In the genomic region with DNA sequence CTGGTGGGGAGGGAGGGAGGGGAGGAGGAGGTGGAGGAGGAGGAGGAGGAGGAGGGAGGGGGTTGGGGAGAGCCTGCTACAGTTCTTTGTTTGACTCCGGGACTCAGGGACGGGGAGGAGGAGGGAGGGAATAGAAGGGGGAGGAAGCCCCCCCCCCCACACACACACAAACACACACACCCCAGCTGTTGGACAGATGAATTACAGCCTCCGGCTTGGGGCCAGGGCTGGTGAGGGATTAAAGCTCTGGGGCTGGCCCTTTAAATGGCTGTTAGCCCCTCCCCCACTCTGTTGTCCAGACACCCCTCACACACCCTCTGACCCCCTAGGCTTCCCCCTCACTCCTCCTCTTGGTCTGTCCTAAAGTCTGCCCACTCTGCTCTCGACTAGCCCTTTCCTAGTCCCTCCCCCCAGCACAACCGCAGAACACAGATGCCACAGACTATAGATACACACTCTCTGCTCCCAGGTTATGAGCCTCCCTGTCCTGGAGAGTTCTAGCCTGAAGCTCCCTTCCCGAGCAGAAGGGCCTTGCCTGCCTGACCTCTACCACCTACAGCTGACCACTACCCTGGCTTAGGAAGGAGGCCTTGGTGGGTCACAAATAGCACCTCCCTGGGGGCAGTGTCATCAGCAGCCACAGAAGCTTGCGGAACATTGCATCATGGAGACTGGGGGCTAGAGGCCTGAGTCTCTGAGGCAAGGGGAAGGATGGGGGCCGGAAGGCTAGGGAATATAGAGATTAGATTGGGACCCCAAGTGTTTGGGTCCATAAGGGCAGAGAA, we compare ENCODE assay signal across 8 cellular contexts. TPM values are rescaled to one million over a fixed set of nuclear protein-coding genes. Genes with fewer than 3 reads are reported as not detected.
DNase-seq lines count a peak whose midpoint lies in the region; ATAC-seq and TF ChIP-seq lines count a peak whose summit lies in the region.

No MANE protein-coding gene starts in this region.

- peaks cover 3% of the 10 kb centered on the region for H3K36me3 Mint-ChIP-seq in activated naive CD4-positive, alpha-beta T cell treated with anti-CD3 and anti-CD28 coated beads for 36 hours (ENCODE audit: low read depth)
- peaks cover 4% of the 10 kb centered on the region for H3K36me3 Mint-ChIP-seq in activated naive CD8-positive, alpha-beta T cell treated with anti-CD3 and anti-CD28 coated beads, Interleukin-2, amount 50 U/mL, for 24 hours (ENCODE audit: low read depth)

- no peaks in the 10 kb centered on the region for H3K36me3 ChIP-seq in hepatocyte (replicated peaks; ENCODE audit: insufficient read depth, low read depth)

- no peaks in the 10 kb centered on the region for H3K9me3 ChIP-seq in hepatocyte (ENCODE audit: low read depth)

- peak overlapping the region; percentile 59 for H3K4me3 Mint-ChIP-seq in activated naive CD4-positive, alpha-beta T cell treated with anti-CD3 and anti-CD28 coated beads for 36 hours
- peak overlapping the region; percentile 89 for H3K4me3 Mint-ChIP-seq in activated naive CD8-positive, alpha-beta T cell treated with anti-CD3 and anti-CD28 coated beads, Interleukin-2, amount 50 U/mL, for 24 hours

- H3K4me3 ChIP-seq in hepatocyte: peak overlapping the region; percentile 20
- peak overlapping the region; percentile 78 for H3K4me3 ChIP-seq in skeletal muscle cell (ENCODE audit: low read depth, low read length)

- H2AFZ ChIP-seq in hepatocyte: no peak overlapping the region

- CTCF ChIA-PET in activated naive CD4-positive, alpha-beta T cell treated with anti-CD3 and anti-CD28 coated beads for 36 hours (lab: Charles Lee): interaction anchor here (0.6 to 2.5 kb wide), 4 partner anchors 12 to 95 kb away, joined by 3 to 11 read pairs (median 3); a partner anchor contains a TSS

- H3K4me1 Mint-ChIP-seq in activated naive CD4-positive, alpha-beta T cell treated with anti-CD3 and anti-CD28 coated beads for 36 hours (ENCODE audit: low read depth): peaks cover 54% of the 10 kb centered on the region
- H3K4me1 Mint-ChIP-seq in activated naive CD8-positive, alpha-beta T cell treated with anti-CD3 and anti-CD28 coated beads, Interleukin-2, amount 50 U/mL, for 24 hours: peaks cover 61% of the 10 kb centered on the region

- H3K4me2 ChIP-seq in hepatocyte: peak overlapping the region; percentile 94

- peak; percentile 58 for DNase-seq in activated naive CD4-positive, alpha-beta T cell treated with anti-CD3 and anti-CD28 coated beads for 36 hours
- DNase-seq in activated naive CD4-positive, alpha-beta T cell treated with Interleukin-2 at 50 U/mL for 16 hours: no peak
- DNase-seq in NCI-H226 (peak; percentile 26), hepatocyte (ENCODE audit: low spot score) (peak; percentile 85), skeletal muscle cell (ENCODE audit: low read depth) (no peak), 8988T (no peak)
- DNase-seq in activated naive CD8-positive, alpha-beta T cell treated with anti-CD3 and anti-CD28 coated beads, Interleukin-2, amount 50 U/mL, for 24 hours: no peak
- DNase-seq in stimulated activated CD4-positive, alpha-beta T cell treated with anti-CD3 and anti-CD28 coated beads, Interleukin-1b, Interleukin-23, amount 100 ng/mL, for 48 hours: no peak

- no peaks in the 10 kb centered on the region for H3K27me3 ChIP-seq in hepatocyte

- no peak for ATAC-seq in activated naive CD8-positive, alpha-beta T cell treated with anti-CD3 and anti-CD28 coated beads, Interleukin-2, amount 50 U/mL, for 24 hours

- peak overlapping the region; percentile 88 for H3K27ac Mint-ChIP-seq in activated naive CD4-positive, alpha-beta T cell treated with anti-CD3 and anti-CD28 coated beads for 36 hours
- peak overlapping the region; percentile 86 for H3K27ac Mint-ChIP-seq in activated naive CD8-positive, alpha-beta T cell treated with anti-CD3 and anti-CD28 coated beads, Interleukin-2, amount 50 U/mL, for 24 hours

- intact Hi-C loops in activated naive CD4-positive, alpha-beta T cell treated with anti-CD3 and anti-CD28 coated beads for 36 hours (cut with micrococcal nuclease): loop anchor here (10.0 kb wide), 1 partner anchor 446 kb away; a partner anchor contains a TSS

- TF ChIP-seq CTCF in hepatocyte (IDR thresholded peaks at IDR 0.05; ENCODE audit: poor library complexity): no peak

- H3K27ac ChIP-seq in hepatocyte: peak overlapping the region; percentile 99

- H3K27me3 Mint-ChIP-seq in activated naive CD4-positive, alpha-beta T cell treated with anti-CD3 and anti-CD28 coated beads for 36 hours (ENCODE audit: low read depth): no peaks in the 10 kb centered on the region
- H3K27me3 Mint-ChIP-seq in activated naive CD8-positive, alpha-beta T cell treated with anti-CD3 and anti-CD28 coated beads, Interleukin-2, amount 50 U/mL, for 24 hours: no peaks in the 10 kb centered on the region

- 16% methylated on average over 5 of the region's 8 CpGs for WGBS in hepatocyte (ENCODE audit: low lambda C conversion rate, missing lambda C conversion rate)

- H3K9me2 ChIP-seq in hepatocyte (replicated peaks; ENCODE audit: insufficient read depth): no peaks in the 10 kb centered on the region

- peaks cover 25% of the 10 kb centered on the region for H4K20me1 ChIP-seq in hepatocyte (ENCODE audit: insufficient read depth, poor library complexity, severe bottlenecking)

- peaks cover 46% of the 10 kb centered on the region for H3K79me2 ChIP-seq in hepatocyte

- H3K4me1 ChIP-seq in hepatocyte (ENCODE audit: insufficient read depth): peaks cover 32% of the 10 kb centered on the region

- no peaks in the 10 kb centered on the region for H3K9me3 Mint-ChIP-seq in activated naive CD4-positive, alpha-beta T cell treated with anti-CD3 and anti-CD28 coated beads for 36 hours
- no peaks in the 10 kb centered on the region for H3K9me3 Mint-ChIP-seq in activated naive CD8-positive, alpha-beta T cell treated with anti-CD3 and anti-CD28 coated beads, Interleukin-2, amount 50 U/mL, for 24 hours

RNA-seq across cellular contexts. Expression of a gene that starts 4.5 kb away (rescaled TPM):
- total RNA-seq in activated naive CD4-positive, alpha-beta T cell treated with anti-CD3 and anti-CD28 coated beads for 36 hours: 10 to 100 TPM; 22.7 to 24.1 TPM
- total RNA-seq in hepatocyte: 3.3 and 5.9 TPM in 2 replicates
- polyA plus RNA-seq in hepatocyte: 10.2 and 11.3 TPM in 2 replicates

RNA-seq across cellular contexts. Expression of a gene that starts 16.4 kb away (rescaled TPM):
- 1 to 10 TPM; 1.2 to 1.5 TPM for total RNA-seq in activated naive CD4-positive, alpha-beta T cell treated with anti-CD3 and anti-CD28 coated beads for 36 hours
- 59.6 and 73.3 TPM in 2 replicates for total RNA-seq in hepatocyte
- polyA plus RNA-seq in hepatocyte: 241 and 328 TPM in 2 replicates

RNA-seq across cellular contexts. Expression of a gene that starts 18.9 kb away (rescaled TPM):
- total RNA-seq in activated naive CD4-positive, alpha-beta T cell treated with anti-CD3 and anti-CD28 coated beads for 36 hours: 10 to 100 TPM; 75.0 to 75.3 TPM
- total RNA-seq in hepatocyte: 49.2 and 66.0 TPM in 2 replicates
- 147 and 154 TPM in 2 replicates for polyA plus RNA-seq in hepatocyte

RNA-seq across cellular contexts. Expression of a gene that starts 19.3 kb away (rescaled TPM):
- total RNA-seq in activated naive CD4-positive, alpha-beta T cell treated with anti-CD3 and anti-CD28 coated beads for 36 hours: 1 to 10 TPM; 6.1 to 6.5 TPM
- total RNA-seq in hepatocyte: 9.1 and 14.1 TPM in 2 replicates
- 12.2 and 15.1 TPM in 2 replicates for polyA plus RNA-seq in hepatocyte

RNA-seq across cellular contexts. Expression of a gene that starts 50.1 kb away (rescaled TPM):
- total RNA-seq in activated naive CD4-positive, alpha-beta T cell treated with anti-CD3 and anti-CD28 coated beads for 36 hours: 100 to 1,000 TPM; 180 to 185 TPM
- total RNA-seq in hepatocyte: 65.6 and 75.3 TPM in 2 replicates
- polyA plus RNA-seq in hepatocyte: 41.2 and 49.4 TPM in 2 replicates

Comparison
In these comparisons a context has a peak if more than half of its experiments do, and no peak if none do; other contexts are left out.
1. DNase-seq: peak in activated naive CD4-positive, alpha-beta T cell treated with anti-CD3 and anti-CD28 coated beads for 36 hours (single experiment), NCI-H226 (single experiment) and hepatocyte (single experiment); none in activated naive CD4-positive, alpha-beta T cell treated with Interleukin-2 at 50 U/mL for 16 hours (single experiment), activated naive CD8-positive, alpha-beta T cell treated with anti-CD3 and anti-CD28 coated beads, Interleukin-2, amount 50 U/mL, for 24 hours (single experiment), skeletal muscle cell (single experiment), 8988T (single experiment) and stimulated activated CD4-positive, alpha-beta T cell treated with anti-CD3 and anti-CD28 coated beads, Interleukin-1b, Interleukin-23, amount 100 ng/mL, for 48 hours (single experiment).
2. RNA of a gene that starts 16.4 kb away (total RNA-seq): 59.6 to 73.3 TPM in hepatocyte; 1.2 to 1.5 TPM in activated naive CD4-positive, alpha-beta T cell treated with anti-CD3 and anti-CD28 coated beads for 36 hours; every median in the first group is over 10 times any median in the second.